Comparison of ENCODE assay signal across 10 cellular contexts in the genomic region with DNA sequence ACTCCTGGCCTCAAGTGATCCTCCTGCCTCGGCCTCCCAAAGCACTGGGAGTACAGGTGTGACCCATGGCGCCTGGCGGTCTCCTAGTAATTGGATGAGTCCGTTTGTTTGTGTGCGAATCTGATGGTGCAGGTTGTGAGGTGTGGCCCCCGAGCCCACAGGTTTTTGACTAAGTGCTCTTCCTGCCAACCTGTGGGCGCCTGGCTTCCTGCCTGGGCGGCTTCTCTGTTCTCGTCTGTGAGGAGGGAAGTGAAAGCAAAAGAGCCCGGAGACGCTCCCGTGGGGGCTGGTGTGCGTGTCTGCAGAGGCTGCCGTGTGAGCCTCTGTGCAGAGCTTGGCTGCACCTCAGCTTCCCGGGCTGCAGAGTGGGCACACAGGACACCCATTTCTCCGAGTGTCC. TPM values are rescaled to one million over a fixed set of nuclear protein-coding genes. Genes with fewer than 3 reads are reported as not detected.
A peak's percentile ranks its signal among the peaks of the same experiment; 100 is the strongest.
DNase-seq lines count a peak whose midpoint lies in the region; ATAC-seq, FAIRE-seq and TF ChIP-seq lines count a peak whose summit lies in the region.
"Had no signal": no experiment of that assay in that cellular context is flagged by ENCODE, and none has a peak within 500 bp of the region (broad histone marks: within the 10 kb centered on the region; RNA-seq: fewer than 3 reads in every experiment).

No MANE protein-coding gene starts in this region.

- POLR2A ChIA-PET in K562 (lab: Yijun Ruan, JAX): interaction anchor here (1.3 kb wide), 1 partner anchor 17 kb away, joined by 3 read pairs; no protein-coding TSS in a partner anchor
- POLR2A ChIA-PET in naive thymus-derived CD8-positive, alpha-beta T cell (lab: Charles Lee): interaction anchor here (0.6 to 31.7 kb wide), 15 partner anchors 5 to 976 kb away, joined by 3 to 2279 read pairs (median 8); a partner anchor contains a TSS

- H3K4me1 Mint-ChIP-seq in naive thymus-derived CD8-positive, alpha-beta T cell: peaks cover 19 to 67% (median 60%) of the 10 kb centered on the region in 4 donors

- H3K27me3 ChIP-seq in K562 (ENCODE audit: control insufficient read depth in 2 of 2, insufficient read depth in 2 of 2, low read length in 2 of 2) (no peaks in the 10 kb centered on the region), aorta (ENCODE audit: control insufficient read depth in 1 of 2, insufficient read depth in 2 of 2, low read length in 1 of 2) (no peaks in the 10 kb centered on the region)

- peak; percentile 96 for DNase-seq in T-helper 22 cell (ENCODE audit: low read depth)
- no peak for DNase-seq in K562 (ENCODE audit: extremely low read depth in 1 of 4, low spot score in 3 of 4)
- peak; percentile 83 to 99 (median 94) for DNase-seq in naive thymus-derived CD8-positive, alpha-beta T cell
- DNase-seq in aorta: peak; percentile 80 to 87
- no peak for DNase-seq in erythroblast (lab: John Stamatoyannopoulos, UW)
- DNase-seq in foreskin fibroblast: no peak

- H3K36me3 ChIP-seq in K562 (ENCODE audit: control insufficient read depth, insufficient read depth, low read length) (no peaks in the 10 kb centered on the region; the same call in 2 of the 3 replicates), aorta (ENCODE audit: control insufficient read depth in 1 of 2, insufficient read depth in 2 of 2, low read length in 1 of 2) (no peaks in the 10 kb centered on the region)
- H3K36me3 ChIP-seq: SJSA1 had no signal

- no peak for TF ChIP-seq RAD21 in K562 (CRISPR knock-in tag; conservative IDR thresholded peaks at IDR 0.05 in 1 of 2, IDR thresholded peaks at IDR 0.05 in 1 of 2)

- WGBS in K562 (ENCODE audit: insufficient coverage, low coverage, missing lambda C conversion rate): 81% methylated on average over 15 of the region's 16 CpGs
- WGBS in aorta, 2 donors: 53 to 55% methylated on average over 16 of the region's 16 CpGs

- no peak overlapping the region for H2AFZ ChIP-seq in K562 (ENCODE audit: low read depth, low read length)
- H2AFZ ChIP-seq: parathyroid adenoma had no signal

- FAIRE-seq in K562 (lab: Jason Lieb, UNC): no peak

- H3K4me3 ChIP-seq in K562 (no peak overlapping the region), aorta (ENCODE audit: low read length in 2 of 2) (no peak overlapping the region), foreskin fibroblast (ENCODE audit: low read depth in 1 of 2, low read length in 2 of 2) (no peak overlapping the region)
- H3K4me3 ChIP-seq: SJSA1 had no signal

- CTCF ChIA-PET in K562 (lab: Yijun Ruan, JAX; ENCODE audit: low intra/inter-chr PET ratio): no interaction called here

- no peak for TF ChIP-seq EP300 in K562 (IDR thresholded peaks at IDR 0.05; ENCODE audit: low read length)

- H3K79me2 ChIP-seq in K562 (ENCODE audit: control insufficient read depth, insufficient read depth, low read length): no peaks in the 10 kb centered on the region
- H3K79me2 ChIP-seq: parathyroid adenoma had no signal

- no peak overlapping the region for H3K4me2 ChIP-seq in K562 (ENCODE audit: insufficient read depth, low read length)

- TF ChIP-seq POLR2A in K562 (conservative IDR thresholded peaks at IDR 0.05) (no peak), erythroblast (IDR thresholded peaks at IDR 0.05; ENCODE audit: low read length) (no peak)

- H3K9me3 Mint-ChIP-seq in naive thymus-derived CD8-positive, alpha-beta T cell: no peaks in the 10 kb centered on the region

- peak overlapping the region; percentile 78 to 96 (median 90) for H3K4me3 Mint-ChIP-seq in naive thymus-derived CD8-positive, alpha-beta T cell

- TF ChIP-seq CTCF in K562 (IDR thresholded peaks at IDR 0.05 in 2 of 3, conservative IDR thresholded peaks at IDR 0.05 in 1 of 3; ENCODE audit: insufficient read depth in 2 of 3, low read depth in 1 of 3, low read length in 3 of 3): no peak
- TF ChIP-seq CTCF in foreskin fibroblast (IDR thresholded peaks at IDR 0.05; ENCODE audit: low read depth, low read length): no peak

- H3K27ac ChIP-seq in K562 (ENCODE audit: extremely low read depth, low read depth, low read length) (no peak overlapping the region), aorta (ENCODE audit: low read depth in 1 of 2, low read length in 2 of 2) (no peak overlapping the region)
- H3K27ac ChIP-seq: parathyroid adenoma, SJSA1 had no signal

- H3K4me1 ChIP-seq in K562 (replicated peaks in 1 of 2; ENCODE audit: control insufficient read depth in 2 of 2, insufficient read depth in 2 of 2, low read length in 2 of 2) (peaks cover 32 to 75% of the 10 kb centered on the region in 2 experiments), aorta (ENCODE audit: control insufficient read depth in 1 of 2, insufficient read depth in 2 of 2, low read length in 2 of 2) (no peaks in the 10 kb centered on the region)
- H3K4me1 ChIP-seq: parathyroid adenoma, SJSA1 had no signal

- no peaks in the 10 kb centered on the region for H3K9me1 ChIP-seq in K562 (ENCODE audit: control insufficient read depth, insufficient read depth, low read length)

- peaks cover 0 to 78% (median 32%) of the 10 kb centered on the region in 3 donors for H3K36me3 Mint-ChIP-seq in naive thymus-derived CD8-positive, alpha-beta T cell

- H3K9me3 ChIP-seq in K562 (replicated peaks; ENCODE audit: control insufficient read depth, insufficient read depth, low read depth, low read length): no peaks in the 10 kb centered on the region
- no peaks in the 10 kb centered on the region for H3K9me3 ChIP-seq in aorta (ENCODE audit: control insufficient read depth, low read length)

- ATAC-seq in GM19043 (IDR thresholded peaks at IDR 0.05; ENCODE audit: low read depth, unreplicated experiment) (peak; percentile 53), HG03342 (IDR thresholded peaks at IDR 0.05; ENCODE audit: unreplicated experiment) (peak; percentile 66), K562 (no peak), aorta (ENCODE audit: low FRiP score) (no peak)
- ATAC-seq in naive thymus-derived CD8-positive, alpha-beta T cell: peak; percentile 64 to 73

- 0 out of 2 replicates have a peak, but pooled peaks cover 3% of the 10 kb centered on the region for H4K20me1 ChIP-seq in K562 (replicated peaks; ENCODE audit: control insufficient read depth, insufficient read depth, low read length)

- peak overlapping the region in 1 of 2 experiments; percentile 35; a peak in 1 of 4 replicates for H3K9ac ChIP-seq in K562 (ENCODE audit: insufficient read depth in 1 of 2, low read depth in 2 of 2, low read length in 2 of 2)
- H3K9ac ChIP-seq: parathyroid adenoma had no signal

- in situ Hi-C loops in K562 (cut with MboI): no loop called here

- BruUV-seq in K562 (replicated peaks; lab: Mats Ljungman, UMichigan): no TSS peak

- intact Hi-C loops in K562 (cut with micrococcal nuclease) (no loop called here), aorta (cut with DNase I) (no loop called here)

- peaks cover 0 to 4% (median 0%) of the 10 kb centered on the region in 5 donors for H3K27me3 Mint-ChIP-seq in naive thymus-derived CD8-positive, alpha-beta T cell

- peak overlapping the region; percentile 97 to 100 (median 99) for H3K27ac Mint-ChIP-seq in naive thymus-derived CD8-positive, alpha-beta T cell

RNA-seq across cellular contexts. Expression of a gene that starts 10.0 kb away (rescaled TPM):
- 25.6 and 81.0 TPM in 2 replicates for total RNA-seq in K562 (2011; cell fraction: chromatin; rRNA removed; ENCODE audit: low replicate concordance)
- total RNA-seq in K562 (2011; cell fraction: nucleolus; rRNA removed): 39.0 and 49.5 TPM in 2 replicates
- 22.7 and 24.1 TPM in 2 replicates for total RNA-seq in K562 (2011; cell fraction: nucleoplasm; rRNA removed)
- total RNA-seq in K562 (2014; rRNA removed) (22.1 and 31.1 TPM in 2 replicates), K562 (2014; rRNA removed; fragmentation: Illumina TruSeq; extraction: Trizol) (1.0 and 1.8 TPM in 2 replicates), K562 (2015; rRNA removed; fragmentation: Illumina TruSeq; extraction: Trizol) (4.2 and 6.0 TPM in 2 replicates), K562 (2021) (18.0 and 19.9 TPM in 2 replicates), aorta (10 to 100 TPM; 15.3 to 38.6 TPM)
- polyA plus RNA-seq in K562 (2011; rRNA removed) (4.4 and 7.6 TPM in 2 replicates), K562 (2014; fragmentation: Illumina TruSeq; extraction: Trizol) (1.9 and 6.9 TPM in 2 replicates), K562 (2014; fragmentation: Nextera tagmentation; extraction: Ambion mirVana) (under 1 TPM; 0.08 to 0.63 TPM), K562 (2014; rRNA removed) (16.3 and 20.2 TPM in 2 replicates), aorta (10 to 100 TPM in 1 of 2 donors, 1 to 10 TPM in 1; 7.4 to 21.8 TPM)
- polyA plus RNA-seq in K562 (2011; cell fraction: cytosol; rRNA removed): 5.6 and 12.6 TPM in 2 replicates
- 17.8 and 38.7 TPM in 2 replicates for polyA plus RNA-seq in K562 (2011; cell fraction: nucleus; rRNA removed)
- polyA plus RNA-seq in K562 (2012): 15.0 and 15.2 TPM in 2 replicates
- 1.7 and 2.0 TPM in 2 replicates for polyA minus RNA-seq in K562 (2011; rRNA and poly(A)+ RNA removed)
- polyA minus RNA-seq in K562 (2011; cell fraction: cytosol; rRNA and poly(A)+ RNA removed): 6.2 and 8.5 TPM in 2 replicates
- 5.5 and 6.6 TPM in 2 replicates for polyA minus RNA-seq in K562 (2011; cell fraction: nucleus; rRNA and poly(A)+ RNA removed)
- 1,000 to 10,000 TPM; 1,025 to 1,060 TPM for total RNA-seq in naive thymus-derived CD8-positive, alpha-beta T cell
- 100 to 1,000 TPM; 261 to 681 (median 358) TPM for polyA plus RNA-seq in naive thymus-derived CD8-positive, alpha-beta T cell

RNA-seq across cellular contexts. Expression of a gene that starts 18.2 kb away (rescaled TPM):
- total RNA-seq in K562 (2011; cell fraction: chromatin; rRNA removed; ENCODE audit: low replicate concordance): 38.2 and 129 TPM in 2 replicates
- total RNA-seq in K562 (2011; cell fraction: nucleolus; rRNA removed): 126 and 135 TPM in 2 replicates
- 74.1 and 78.7 TPM in 2 replicates for total RNA-seq in K562 (2011; cell fraction: nucleoplasm; rRNA removed)
- total RNA-seq in K562 (2014; rRNA removed) (297 and 441 TPM in 2 replicates), K562 (2014; rRNA removed; fragmentation: Illumina TruSeq; extraction: Trizol) (40.2 and 78.0 TPM in 2 replicates), K562 (2015; rRNA removed; fragmentation: Illumina TruSeq; extraction: Trizol) (141 and 144 TPM in 2 replicates), K562 (2021) (328 and 351 TPM in 2 replicates), aorta (10 to 100 TPM; 83.5 to 95.6 TPM)
- polyA plus RNA-seq in K562 (2011; rRNA removed) (244 and 334 TPM in 2 replicates), K562 (2014; fragmentation: Illumina TruSeq; extraction: Trizol) (267 and 448 TPM in 2 replicates), K562 (2014; fragmentation: Nextera tagmentation; extraction: Ambion mirVana) (10 to 100 TPM in 1 of 2 experiments, 1 to 10 TPM in 1; 3.4 to 32.5 TPM), K562 (2014; rRNA removed) (413 and 438 TPM in 2 replicates), aorta (100 to 1,000 TPM in 1 of 2 donors, 10 to 100 TPM in 1; 91.5 to 116 TPM)
- 305 and 616 TPM in 2 replicates for polyA plus RNA-seq in K562 (2011; cell fraction: cytosol; rRNA removed)
- 112 and 143 TPM in 2 replicates for polyA plus RNA-seq in K562 (2011; cell fraction: nucleus; rRNA removed)
- polyA plus RNA-seq in K562 (2012): 291 and 445 TPM in 2 replicates
- 36.0 and 77.6 TPM in 2 replicates for polyA minus RNA-seq in K562 (2011; rRNA and poly(A)+ RNA removed)
- 127 and 173 TPM in 2 replicates for polyA minus RNA-seq in K562 (2011; cell fraction: cytosol; rRNA and poly(A)+ RNA removed)
- 45.4 and 50.5 TPM in 2 replicates for polyA minus RNA-seq in K562 (2011; cell fraction: nucleus; rRNA and poly(A)+ RNA removed)
- total RNA-seq in naive thymus-derived CD8-positive, alpha-beta T cell: 10 to 100 TPM; 88.0 to 95.3 TPM
- polyA plus RNA-seq in naive thymus-derived CD8-positive, alpha-beta T cell: 100 to 1,000 TPM; 159 to 233 (median 187) TPM

RNA-seq across cellular contexts. Expression of a gene that starts 26.8 kb away (rescaled TPM):
- 61.5 and 154 TPM in 2 replicates for total RNA-seq in K562 (2011; cell fraction: chromatin; rRNA removed; ENCODE audit: low replicate concordance)
- 171 and 189 TPM in 2 replicates for total RNA-seq in K562 (2011; cell fraction: nucleolus; rRNA removed)
- 129 and 161 TPM in 2 replicates for total RNA-seq in K562 (2011; cell fraction: nucleoplasm; rRNA removed)
- total RNA-seq in K562 (2014; rRNA removed) (639 and 643 TPM in 2 replicates), K562 (2014; rRNA removed; fragmentation: Illumina TruSeq; extraction: Trizol) (131 and 209 TPM in 2 replicates), K562 (2015; rRNA removed; fragmentation: Illumina TruSeq; extraction: Trizol) (349 and 395 TPM in 2 replicates), K562 (2021) (383 and 392 TPM in 2 replicates), aorta (100 to 1,000 TPM; 165 to 236 TPM)
- polyA plus RNA-seq in K562 (2011; rRNA removed) (223 and 286 TPM in 2 replicates), K562 (2014; fragmentation: Illumina TruSeq; extraction: Trizol) (434 and 536 TPM in 2 replicates), K562 (2014; fragmentation: Nextera tagmentation; extraction: Ambion mirVana) (100 to 1,000 TPM in 1 of 2 experiments, 10 to 100 TPM in 1; 61.4 to 125 TPM), K562 (2014; rRNA removed) (661 and 856 TPM in 2 replicates), aorta (100 to 1,000 TPM; 696 to 786 TPM)
- 531 and 777 TPM in 2 replicates for polyA plus RNA-seq in K562 (2011; cell fraction: cytosol; rRNA removed)
- polyA plus RNA-seq in K562 (2011; cell fraction: nucleus; rRNA removed): 389 and 485 TPM in 2 replicates
- polyA plus RNA-seq in K562 (2012): 659 and 746 TPM in 2 replicates
- 117 and 134 TPM in 2 replicates for polyA minus RNA-seq in K562 (2011; rRNA and poly(A)+ RNA removed)
- 191 and 300 TPM in 2 replicates for polyA minus RNA-seq in K562 (2011; cell fraction: cytosol; rRNA and poly(A)+ RNA removed)
- polyA minus RNA-seq in K562 (2011; cell fraction: nucleus; rRNA and poly(A)+ RNA removed): 54.3 and 64.1 TPM in 2 replicates
- total RNA-seq in naive thymus-derived CD8-positive, alpha-beta T cell: 100 to 1,000 TPM; 207 to 225 TPM
- polyA plus RNA-seq in naive thymus-derived CD8-positive, alpha-beta T cell: 100 to 1,000 TPM; 370 to 465 (median 405) TPM

RNA-seq across cellular contexts. Expression of a gene that starts 37.0 kb away (rescaled TPM):
- total RNA-seq in K562 (2011; cell fraction: chromatin; rRNA removed; ENCODE audit: low replicate concordance): 266 and 789 TPM in 2 replicates
- total RNA-seq in K562 (2011; cell fraction: nucleolus; rRNA removed): 519 and 639 TPM in 2 replicates
- 258 and 297 TPM in 2 replicates for total RNA-seq in K562 (2011; cell fraction: nucleoplasm; rRNA removed)
- 31.4 and 45.4 TPM in 2 replicates for total RNA-seq in K562 (2014; rRNA removed)
- total RNA-seq in K562 (2014; rRNA removed; fragmentation: Illumina TruSeq; extraction: Trizol): 8.9 and 12.7 TPM in 2 replicates
- total RNA-seq in K562 (2015; rRNA removed; fragmentation: Illumina TruSeq; extraction: Trizol): 19.1 and 22.8 TPM in 2 replicates
- 90.0 and 96.1 TPM in 2 replicates for total RNA-seq in K562 (2021)
- 32.6 and 52.0 TPM in 2 replicates for polyA plus RNA-seq in K562 (2011; rRNA removed)
- 31.0 and 47.7 TPM in 2 replicates for polyA plus RNA-seq in K562 (2011; cell fraction: cytosol; rRNA removed)
- 504 and 724 TPM in 2 replicates for polyA plus RNA-seq in K562 (2011; cell fraction: nucleus; rRNA removed)
- polyA plus RNA-seq in K562 (2012): 65.1 and 67.9 TPM in 2 replicates
- polyA plus RNA-seq in K562 (2014; fragmentation: Illumina TruSeq; extraction: Trizol): 31.2 and 32.6 TPM in 2 replicates
- polyA plus RNA-seq in K562 (2014; fragmentation: Nextera tagmentation; extraction: Ambion mirVana): 1 to 10 TPM; 2.3 to 3.0 TPM
- 73.5 and 94.1 TPM in 2 replicates for polyA plus RNA-seq in K562 (2014; rRNA removed)
- 13.1 and 14.8 TPM in 2 replicates for polyA minus RNA-seq in K562 (2011; rRNA and poly(A)+ RNA removed)
- 24.3 and 51.6 TPM in 2 replicates for polyA minus RNA-seq in K562 (2011; cell fraction: cytosol; rRNA and poly(A)+ RNA removed)
- 164 and 176 TPM in 2 replicates for polyA minus RNA-seq in K562 (2011; cell fraction: nucleus; rRNA and poly(A)+ RNA removed)
- 100 to 1,000 TPM; 221 to 232 TPM for total RNA-seq in naive thymus-derived CD8-positive, alpha-beta T cell
- polyA plus RNA-seq in naive thymus-derived CD8-positive, alpha-beta T cell: 10 to 100 TPM in 1 of 3 donors, 1 to 10 TPM in 2; 4.2 to 14.4 (median 8.7) TPM
- 10 to 100 TPM in 1 of 2 donors, 1 to 10 TPM in 1; 9.5 to 20.6 TPM for total RNA-seq in aorta
- 1 to 10 TPM; 1.9 to 7.6 TPM for polyA plus RNA-seq in aorta

RNA-seq across cellular contexts. Expression of a gene that starts 50.5 kb away (rescaled TPM):
- 25.1 and 70.9 TPM in 2 replicates for total RNA-seq in K562 (2011; cell fraction: chromatin; rRNA removed; ENCODE audit: low replicate concordance)
- 40.8 and 41.4 TPM in 2 replicates for total RNA-seq in K562 (2011; cell fraction: nucleolus; rRNA removed)
- 34.4 and 52.1 TPM in 2 replicates for total RNA-seq in K562 (2011; cell fraction: nucleoplasm; rRNA removed)
- total RNA-seq in K562 (2014; rRNA removed) (82.3 and 124 TPM in 2 replicates), K562 (2014; rRNA removed; fragmentation: Illumina TruSeq; extraction: Trizol) (33.7 and 45.6 TPM in 2 replicates), K562 (2015; rRNA removed; fragmentation: Illumina TruSeq; extraction: Trizol) (52.7 and 54.9 TPM in 2 replicates), K562 (2021) (161 and 174 TPM in 2 replicates), aorta (100 to 1,000 TPM; 142 to 185 TPM)
- polyA plus RNA-seq in K562 (2011; rRNA removed) (36.4 and 61.3 TPM in 2 replicates), K562 (2014; fragmentation: Illumina TruSeq; extraction: Trizol) (123 and 158 TPM in 2 replicates), K562 (2014; fragmentation: Nextera tagmentation; extraction: Ambion mirVana) (10 to 100 TPM; 12.1 to 12.8 TPM), K562 (2014; rRNA removed) (71.3 and 73.3 TPM in 2 replicates), aorta (100 to 1,000 TPM in 1 of 2 donors, 10 to 100 TPM in 1; 53.2 to 141 TPM)
- 82.9 and 105 TPM in 2 replicates for polyA plus RNA-seq in K562 (2011; cell fraction: cytosol; rRNA removed)
- polyA plus RNA-seq in K562 (2011; cell fraction: nucleus; rRNA removed): 42.5 and 55.7 TPM in 2 replicates
- polyA plus RNA-seq in K562 (2012): 82.7 and 152 TPM in 2 replicates
- polyA minus RNA-seq in K562 (2011; rRNA and poly(A)+ RNA removed): 45.8 and 50.7 TPM in 2 replicates
- 132 and 161 TPM in 2 replicates for polyA minus RNA-seq in K562 (2011; cell fraction: cytosol; rRNA and poly(A)+ RNA removed)
- 9.0 and 15.9 TPM in 2 replicates for polyA minus RNA-seq in K562 (2011; cell fraction: nucleus; rRNA and poly(A)+ RNA removed)
- total RNA-seq in naive thymus-derived CD8-positive, alpha-beta T cell: 100 to 1,000 TPM; 211 to 216 TPM
- polyA plus RNA-seq in naive thymus-derived CD8-positive, alpha-beta T cell: 100 to 1,000 TPM; 498 to 693 (median 515) TPM

Comparison
In these comparisons a context has a peak if more than half of its experiments do, and no peak if none do; other contexts are left out.
1. ATAC-seq: peak in GM19043 (single experiment), HG03342 (single experiment) and naive thymus-derived CD8-positive, alpha-beta T cell (2 of 2); none in K562 (single experiment) and aorta (single experiment).
2. DNase-seq: peak in T-helper 22 cell (single experiment), naive thymus-derived CD8-positive, alpha-beta T cell (10 of 10) and aorta (2 of 2); none in K562 (0 of 4), erythroblast (0 of 2) and foreskin fibroblast (0 of 2).
3. RNA of a gene that starts 10.0 kb away (total RNA-seq): 1,025 to 1,060 TPM in naive thymus-derived CD8-positive, alpha-beta T cell; 15.3 to 38.6 TPM in aorta and 1.0 to 81.0 TPM in K562; every median in the first group is over 10 times any median in the second.